ENCODE assay signal across 13 cellular contexts in genomic region chr10:110324805-110325280, GRCh38. TPM values are rescaled to one million over a fixed set of nuclear protein-coding genes. Genes with fewer than 3 reads are reported as not detected.
DNase-seq lines count a peak whose midpoint lies in the region; ATAC-seq, FAIRE-seq and TF ChIP-seq lines count a peak whose summit lies in the region.
"Had no signal": no experiment of that assay in that cellular context is flagged by ENCODE, and none has a peak within 500 bp of the region (broad histone marks: within the 10 kb centered on the region; RNA-seq: fewer than 3 reads in every experiment).

No MANE protein-coding gene starts in this region.

- no peaks in the 10 kb centered on the region for H3K79me2 ChIP-seq in astrocyte (ENCODE audit: insufficient read depth, low read length)

- intact Hi-C loops in left cardiac atrium (cut with DNase I), result no loop called here

- no peaks in the 10 kb centered on the region for H4K20me1 ChIP-seq in astrocyte (ENCODE audit: insufficient read depth, low read length)

- no peak for FAIRE-seq in astrocyte (lab: Jason Lieb, UNC)
- FAIRE-seq: H1 had no signal

- H3K27me3 ChIP-seq in astrocyte (ENCODE audit: insufficient read depth, low read length), result no peaks in the 10 kb centered on the region

- no peaks in the 10 kb centered on the region for H3K27me3 Mint-ChIP-seq in astrocyte (ENCODE audit: low read depth, unreplicated experiment)

- no peaks in the 10 kb centered on the region for H3K36me3 ChIP-seq in astrocyte (ENCODE audit: insufficient read depth, low read length)

- ATAC-seq in GM18499 (IDR thresholded peaks at IDR 0.05; ENCODE audit: insufficient read depth, unreplicated experiment), result peak; percentile 43
- ATAC-seq in GM19397 (IDR thresholded peaks at IDR 0.05; ENCODE audit: unreplicated experiment), result peak; percentile 48
- ATAC-seq in HG03060 (IDR thresholded peaks at IDR 0.05; ENCODE audit: low read depth, unreplicated experiment), result peak; percentile 35
- ATAC-seq in left cardiac atrium, result no peak

- H3K9me3 ChIP-seq in astrocyte (ENCODE audit: insufficient read depth, low read depth, low read length), result no peaks in the 10 kb centered on the region

- H3K9ac ChIP-seq in astrocyte (ENCODE audit: low read length), result no peak overlapping the region

- peak overlapping the region; percentile 36 for H3K27ac Mint-ChIP-seq in astrocyte (ENCODE audit: unreplicated experiment)

- H2AFZ ChIP-seq in astrocyte (ENCODE audit: low read depth, low read length), result no peak overlapping the region

- H3K4me2 ChIP-seq in astrocyte (ENCODE audit: low read length), result no peak overlapping the region

- peaks cover 30% of the 10 kb centered on the region for H3K4me1 ChIP-seq in astrocyte (ENCODE audit: insufficient read depth, low read length)

- H3K4me1 Mint-ChIP-seq in astrocyte (ENCODE audit: low read depth, unreplicated experiment), result peaks cover 40% of the 10 kb centered on the region

- DNase-seq in astrocyte (ENCODE audit: low read depth), result no peak
- no peak for DNase-seq in left cardiac atrium
- DNase-seq in putamen (ENCODE audit: low spot score), result no peak
- no peak for DNase-seq in NCI-H2029 (lab: John Stamatoyannopoulos, UW)
- DNase-seq in midbrain (lab: John Stamatoyannopoulos, UW), result no peak
- DNase-seq: anterior cingulate cortex, DMS153, Kasumi-1 had no signal

- peaks cover 23% of the 10 kb centered on the region for H3K9me3 Mint-ChIP-seq in astrocyte (ENCODE audit: unreplicated experiment)

- H3K36me3 Mint-ChIP-seq in astrocyte (ENCODE audit: low read depth, unreplicated experiment), result no peaks in the 10 kb centered on the region

- H3K27ac ChIP-seq in astrocyte (ENCODE audit: low read depth, low read length), result no peak overlapping the region
- H3K27ac ChIP-seq: VCaP had no signal

- TF ChIP-seq CTCF in astrocyte (IDR thresholded peaks at IDR 0.05; ENCODE audit: insufficient read depth, low read depth, low read length), result no peak

- H3K4me3 ChIP-seq in astrocyte (ENCODE audit: insufficient read depth, low read depth, low read length), result no peak overlapping the region

- no peak overlapping the region for H3K4me3 Mint-ChIP-seq in astrocyte (ENCODE audit: unreplicated experiment)

RNA-seq across cellular contexts. Expression of gene SMNDC1, which starts 20.1 kb away (rescaled TPM):
- total RNA-seq in astrocyte (40.8 and 46.7 TPM in 2 replicates), left cardiac atrium (10 to 100 TPM; 21.6 to 24.4 TPM)

Comparison
In these comparisons a context has a peak if more than half of its experiments do, and no peak if none do; other contexts are left out.
1. ATAC-seq: peak in GM18499 (single experiment), GM19397 (single experiment) and HG03060 (single experiment); none in left cardiac atrium (0 of 2).